1 cellular context compared by ENCODE assay signal in the genomic region with DNA sequence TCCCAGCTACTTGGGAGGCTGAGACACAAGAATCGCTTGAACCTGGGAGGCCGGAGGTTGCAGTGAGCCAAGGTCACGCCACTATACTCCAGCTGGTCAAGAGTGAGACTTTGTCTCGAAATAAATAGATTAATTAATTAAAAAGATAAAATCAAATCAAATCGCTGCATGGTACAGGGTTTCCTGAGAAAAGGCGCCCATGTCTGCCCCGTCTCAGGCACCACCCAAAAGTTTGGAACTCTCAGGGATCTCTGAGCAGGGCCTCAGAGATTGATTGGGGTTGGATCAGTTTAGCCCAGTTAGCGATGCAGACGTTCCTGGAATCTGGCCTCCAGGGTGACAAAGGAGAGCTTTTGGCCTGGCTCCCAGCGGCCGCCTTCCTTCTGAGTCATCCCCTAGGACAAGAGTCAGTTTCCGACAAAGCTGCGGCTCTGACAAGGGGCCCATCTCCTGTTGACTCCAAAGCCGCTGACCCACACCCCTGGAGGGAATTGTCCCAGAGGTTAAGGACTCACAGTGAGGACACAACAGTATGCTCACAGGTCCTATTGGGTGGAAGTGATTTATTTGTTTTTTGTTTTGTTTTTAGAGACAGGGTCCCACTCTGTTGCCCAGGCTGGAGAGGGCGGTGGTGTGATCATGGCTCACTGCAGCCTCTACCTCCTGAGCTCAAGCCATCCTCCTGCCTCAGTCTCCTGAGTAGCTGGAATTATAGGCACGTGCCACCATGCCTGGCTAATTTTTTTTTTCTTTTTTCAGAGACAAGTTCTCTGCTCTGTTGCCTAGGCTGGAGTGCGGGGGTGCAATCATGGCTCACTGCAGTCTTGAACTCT.
TF ChIP-seq lines count a peak whose summit lies in the region.

No MANE protein-coding gene starts in this region.

TF ChIP-seq in K562, 482 proteins besides CTCF, POLR2A, EP300 and RAD21 (continued from another document and continues in another):
- TF ChIP-seq, protein P1, sequence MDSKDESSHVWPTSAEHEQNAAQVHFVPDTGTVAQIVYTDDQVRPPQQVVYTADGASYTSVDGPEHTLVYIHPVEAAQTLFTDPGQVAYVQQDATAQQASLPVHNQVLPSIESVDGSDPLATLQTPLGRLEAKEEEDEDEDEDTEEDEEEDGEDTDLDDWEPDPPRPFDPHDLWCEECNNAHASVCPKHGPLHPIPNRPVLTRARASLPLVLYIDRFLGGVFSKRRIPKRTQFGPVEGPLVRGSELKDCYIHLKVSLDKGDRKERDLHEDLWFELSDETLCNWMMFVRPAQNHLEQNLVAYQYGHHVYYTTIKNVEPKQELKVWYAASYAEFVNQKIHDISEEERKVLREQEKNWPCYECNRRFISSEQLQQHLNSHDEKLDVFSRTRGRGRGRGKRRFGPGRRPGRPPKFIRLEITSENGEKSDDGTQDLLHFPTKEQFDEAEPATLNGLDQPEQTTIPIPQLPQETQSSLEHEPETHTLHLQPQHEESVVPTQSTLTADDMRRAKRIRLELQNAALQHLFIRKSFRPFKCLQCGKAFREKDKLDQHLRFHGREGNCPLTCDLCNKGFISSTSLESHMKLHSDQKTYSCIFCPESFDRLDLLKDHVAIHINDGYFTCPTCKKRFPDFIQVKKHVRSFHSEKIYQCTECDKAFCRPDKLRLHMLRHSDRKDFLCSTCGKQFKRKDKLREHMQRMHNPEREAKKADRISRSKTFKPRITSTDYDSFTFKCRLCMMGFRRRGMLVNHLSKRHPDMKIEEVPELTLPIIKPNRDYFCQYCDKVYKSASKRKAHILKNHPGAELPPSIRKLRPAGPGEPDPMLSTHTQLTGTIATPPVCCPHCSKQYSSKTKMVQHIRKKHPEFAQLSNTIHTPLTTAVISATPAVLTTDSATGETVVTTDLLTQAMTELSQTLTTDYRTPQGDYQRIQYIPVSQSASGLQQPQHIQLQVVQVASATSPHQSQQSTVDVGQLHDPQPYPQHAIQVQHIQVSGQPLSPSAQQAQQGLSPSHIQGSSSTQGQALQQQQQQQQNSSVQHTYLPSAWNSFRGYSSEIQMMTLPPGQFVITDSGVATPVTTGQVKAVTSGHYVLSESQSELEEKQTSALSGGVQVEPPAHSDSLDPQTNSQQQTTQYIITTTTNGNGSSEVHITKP (IDR thresholded peaks at IDR 0.05; ENCODE audit: partially characterized antibody) = no peak
- no peak for TF ChIP-seq PCBP2 (IDR thresholded peaks at IDR 0.05; ENCODE audit: low read depth, low read length, poor library complexity, severe bottlenecking)
- TF ChIP-seq NBN (IDR thresholded peaks at IDR 0.05; ENCODE audit: low read depth) = no peak
- no peak for TF ChIP-seq ZNF3 (CRISPR knock-in tag; IDR thresholded peaks at IDR 0.05)
- no peak for TF ChIP-seq GATAD2A (IDR thresholded peaks at IDR 0.05)
- TF ChIP-seq KDM4B (IDR thresholded peaks at IDR 0.05; ENCODE audit: borderline replicate concordance in 2 of 2, low read depth in 1 of 2) = no peak
- TF ChIP-seq, protein P2, sequence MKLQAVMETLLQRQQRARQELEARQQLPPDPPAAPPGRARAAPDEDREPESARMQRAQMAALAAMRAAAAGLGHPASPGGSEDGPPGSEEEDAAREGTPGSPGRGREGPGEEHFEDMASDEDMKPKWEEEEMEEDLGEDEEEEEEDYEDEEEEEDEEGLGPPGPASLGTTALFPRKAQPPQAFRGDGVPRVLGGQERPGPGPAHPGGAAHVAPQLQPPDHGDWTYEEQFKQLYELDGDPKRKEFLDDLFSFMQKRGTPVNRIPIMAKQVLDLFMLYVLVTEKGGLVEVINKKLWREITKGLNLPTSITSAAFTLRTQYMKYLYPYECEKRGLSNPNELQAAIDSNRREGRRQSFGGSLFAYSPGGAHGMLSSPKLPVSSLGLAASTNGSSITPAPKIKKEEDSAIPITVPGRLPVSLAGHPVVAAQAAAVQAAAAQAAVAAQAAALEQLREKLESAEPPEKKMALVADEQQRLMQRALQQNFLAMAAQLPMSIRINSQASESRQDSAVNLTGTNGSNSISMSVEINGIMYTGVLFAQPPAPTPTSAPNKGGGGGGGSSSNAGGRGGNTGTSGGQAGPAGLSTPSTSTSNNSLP (IDR thresholded peaks at IDR 0.05; ENCODE audit: borderline replicate concordance, low read depth, low read length) = peak; percentile 60; the same call in 1 of the 2 replicates
- TF ChIP-seq, protein P3, sequence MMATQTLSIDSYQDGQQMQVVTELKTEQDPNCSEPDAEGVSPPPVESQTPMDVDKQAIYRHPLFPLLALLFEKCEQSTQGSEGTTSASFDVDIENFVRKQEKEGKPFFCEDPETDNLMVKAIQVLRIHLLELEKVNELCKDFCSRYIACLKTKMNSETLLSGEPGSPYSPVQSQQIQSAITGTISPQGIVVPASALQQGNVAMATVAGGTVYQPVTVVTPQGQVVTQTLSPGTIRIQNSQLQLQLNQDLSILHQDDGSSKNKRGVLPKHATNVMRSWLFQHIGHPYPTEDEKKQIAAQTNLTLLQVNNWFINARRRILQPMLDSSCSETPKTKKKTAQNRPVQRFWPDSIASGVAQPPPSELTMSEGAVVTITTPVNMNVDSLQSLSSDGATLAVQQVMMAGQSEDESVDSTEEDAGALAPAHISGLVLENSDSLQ (IDR thresholded peaks at IDR 0.05) = peak; percentile 58
- TF ChIP-seq ESRRA (IDR thresholded peaks at IDR 0.05; ENCODE audit: borderline replicate concordance, low read depth) = no peak; the same call in 1 of the 2 replicates
- TF ChIP-seq ZNF217 (CRISPR knock-in tag; IDR thresholded peaks at IDR 0.05) = no peak
- TF ChIP-seq BCOR (IDR thresholded peaks at IDR 0.05) = 0 out of 2 replicates have a peak, but pooled peaks have one; percentile 37
- TF ChIP-seq HDAC2 (IDR thresholded peaks at IDR 0.05) = no peak; the same call in 1 of the 2 replicates
- peak; percentile 76 for TF ChIP-seq CXXC5 (CRISPR knock-in tag; IDR thresholded peaks at IDR 0.05)
- no peak for TF ChIP-seq TCFL5 (CRISPR knock-in tag; conservative IDR thresholded peaks at IDR 0.05)
- TF ChIP-seq, protein P4, sequence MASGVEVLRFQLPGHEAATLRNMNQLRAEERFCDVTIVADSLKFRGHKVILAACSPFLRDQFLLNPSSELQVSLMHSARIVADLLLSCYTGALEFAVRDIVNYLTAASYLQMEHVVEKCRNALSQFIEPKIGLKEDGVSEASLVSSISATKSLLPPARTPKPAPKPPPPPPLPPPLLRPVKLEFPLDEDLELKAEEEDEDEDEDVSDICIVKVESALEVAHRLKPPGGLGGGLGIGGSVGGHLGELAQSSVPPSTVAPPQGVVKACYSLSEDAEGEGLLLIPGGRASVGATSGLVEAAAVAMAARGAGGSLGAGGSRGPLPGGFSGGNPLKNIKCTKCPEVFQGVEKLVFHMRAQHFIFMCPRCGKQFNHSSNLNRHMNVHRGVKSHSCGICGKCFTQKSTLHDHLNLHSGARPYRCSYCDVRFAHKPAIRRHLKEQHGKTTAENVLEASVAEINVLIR (CRISPR knock-in tag; IDR thresholded peaks at IDR 0.05) = no peak
- TF ChIP-seq, protein P5, sequence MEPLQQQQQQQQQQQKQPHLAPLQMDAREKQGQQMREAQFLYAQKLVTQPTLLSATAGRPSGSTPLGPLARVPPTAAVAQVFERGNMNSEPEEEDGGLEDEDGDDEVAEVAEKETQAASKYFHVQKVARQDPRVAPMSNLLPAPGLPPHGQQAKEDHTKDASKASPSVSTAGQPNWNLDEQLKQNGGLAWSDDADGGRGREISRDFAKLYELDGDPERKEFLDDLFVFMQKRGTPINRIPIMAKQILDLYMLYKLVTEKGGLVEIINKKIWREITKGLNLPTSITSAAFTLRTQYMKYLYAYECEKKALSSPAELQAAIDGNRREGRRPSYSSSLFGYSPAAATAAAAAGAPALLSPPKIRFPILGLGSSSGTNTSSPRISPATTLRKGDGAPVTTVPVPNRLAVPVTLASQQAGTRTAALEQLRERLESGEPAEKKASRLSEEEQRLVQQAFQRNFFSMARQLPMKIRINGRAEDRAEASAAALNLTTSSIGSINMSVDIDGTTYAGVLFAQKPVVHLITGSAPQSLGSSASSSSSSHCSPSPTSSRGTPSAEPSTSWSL (CRISPR knock-in tag; IDR thresholded peaks at IDR 0.05; ENCODE audit: borderline replicate concordance) = no peak
- TF ChIP-seq, protein P6, sequence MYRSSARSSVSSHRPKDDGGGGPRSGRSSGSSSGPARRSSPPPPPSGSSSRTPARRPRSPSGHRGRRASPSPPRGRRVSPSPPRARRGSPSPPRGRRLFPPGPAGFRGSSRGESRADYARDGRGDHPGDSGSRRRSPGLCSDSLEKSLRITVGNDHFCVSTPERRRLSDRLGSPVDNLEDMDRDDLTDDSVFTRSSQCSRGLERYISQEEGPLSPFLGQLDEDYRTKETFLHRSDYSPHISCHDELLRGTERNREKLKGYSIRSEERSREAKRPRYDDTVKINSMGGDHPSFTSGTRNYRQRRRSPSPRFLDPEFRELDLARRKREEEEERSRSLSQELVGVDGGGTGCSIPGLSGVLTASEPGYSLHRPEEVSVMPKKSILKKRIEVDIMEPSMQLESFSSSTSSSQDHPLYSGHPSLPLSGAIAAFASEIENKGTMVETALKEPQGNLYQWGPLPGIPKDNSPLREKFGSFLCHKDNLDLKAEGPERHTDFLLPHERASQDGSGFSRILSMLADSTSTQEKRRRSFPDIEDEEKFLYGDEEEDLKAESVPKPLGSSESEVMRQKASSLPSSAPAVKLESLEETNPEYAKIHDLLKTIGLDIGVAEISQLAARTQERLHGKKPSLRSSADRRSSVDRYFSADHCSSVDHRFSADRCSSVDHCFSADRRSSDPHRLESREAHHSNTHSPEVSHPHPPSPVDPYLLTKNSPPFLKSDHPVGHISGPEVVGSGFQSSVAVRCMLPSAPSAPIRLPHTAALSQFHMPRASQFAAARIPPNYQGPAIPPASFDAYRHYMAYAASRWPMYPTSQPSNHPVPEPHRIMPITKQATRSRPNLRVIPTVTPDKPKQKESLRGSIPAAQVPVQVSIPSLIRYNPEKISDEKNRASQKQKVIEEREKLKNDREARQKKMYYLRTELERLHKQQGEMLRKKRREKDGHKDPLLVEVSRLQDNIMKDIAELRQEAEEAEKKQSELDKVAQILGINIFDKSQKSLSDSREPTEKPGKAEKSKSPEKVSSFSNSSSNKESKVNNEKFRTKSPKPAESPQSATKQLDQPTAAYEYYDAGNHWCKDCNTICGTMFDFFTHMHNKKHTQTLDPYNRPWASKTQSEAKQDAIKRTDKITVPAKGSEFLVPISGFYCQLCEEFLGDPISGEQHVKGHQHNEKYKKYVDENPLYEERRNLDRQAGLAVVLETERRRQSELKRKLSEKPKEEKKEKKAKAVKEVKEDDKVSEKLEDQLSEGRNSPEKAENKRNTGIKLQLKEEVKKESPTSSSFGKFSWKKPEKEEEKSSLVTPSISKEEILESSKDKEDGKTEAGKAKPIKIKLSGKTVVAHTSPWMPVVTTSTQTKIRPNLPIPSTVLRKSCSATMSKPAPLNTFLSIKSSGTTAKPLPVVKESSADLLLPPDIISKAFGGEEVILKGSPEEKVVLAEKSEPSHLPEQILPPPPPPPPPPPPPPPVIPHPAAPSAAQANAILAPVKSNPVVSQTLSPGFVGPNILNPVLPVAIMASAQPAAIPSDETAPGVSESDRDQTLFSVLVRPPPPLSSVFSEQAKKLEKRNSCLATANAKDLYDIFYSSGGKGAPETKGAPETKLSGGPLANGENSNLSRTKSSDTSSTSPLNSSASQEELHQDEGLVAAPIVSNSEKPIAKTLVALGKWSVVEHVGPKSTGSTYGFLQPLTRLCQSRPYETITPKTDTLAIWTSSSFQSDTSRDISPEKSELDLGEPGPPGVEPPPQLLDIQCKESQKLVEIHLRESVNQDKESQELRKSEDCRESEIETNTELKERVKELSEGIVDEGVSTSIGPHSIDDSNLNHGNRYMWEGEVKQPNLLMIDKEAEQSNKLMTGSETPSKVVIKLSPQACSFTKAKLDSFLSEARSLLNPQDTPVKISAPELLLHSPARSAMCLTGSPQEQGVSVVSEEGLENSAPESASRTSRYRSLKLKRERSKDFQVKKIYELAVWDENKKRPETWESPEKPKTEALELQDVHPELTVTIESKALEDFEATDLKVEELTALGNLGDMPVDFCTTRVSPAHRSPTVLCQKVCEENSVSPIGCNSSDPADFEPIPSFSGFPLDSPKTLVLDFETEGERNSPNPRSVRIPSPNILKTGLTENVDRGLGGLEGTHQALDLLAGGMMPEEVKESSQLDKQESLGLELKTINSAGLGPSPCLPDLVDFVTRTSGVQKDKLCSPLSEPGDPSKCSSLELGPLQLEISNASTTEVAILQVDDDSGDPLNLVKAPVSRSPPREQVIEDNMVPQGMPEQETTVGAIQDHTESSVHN (IDR thresholded peaks at IDR 0.05; ENCODE audit: borderline replicate concordance in 1 of 2, low read depth in 1 of 2) = no peak
- no peak for TF ChIP-seq TOE1 (IDR thresholded peaks at IDR 0.05; ENCODE audit: borderline replicate concordance)
- no peak for TF ChIP-seq TOE1 (CRISPR knock-in tag; IDR thresholded peaks at IDR 0.05; ENCODE audit: borderline replicate concordance, low read depth)
- no peak for TF ChIP-seq XRCC3 (IDR thresholded peaks at IDR 0.05)
- no peak for TF ChIP-seq PML (IDR thresholded peaks at IDR 0.05; ENCODE audit: low read length)
- no peak for TF ChIP-seq TGIF2 (CRISPR knock-in tag; IDR thresholded peaks at IDR 0.05)
- TF ChIP-seq, protein P7, sequence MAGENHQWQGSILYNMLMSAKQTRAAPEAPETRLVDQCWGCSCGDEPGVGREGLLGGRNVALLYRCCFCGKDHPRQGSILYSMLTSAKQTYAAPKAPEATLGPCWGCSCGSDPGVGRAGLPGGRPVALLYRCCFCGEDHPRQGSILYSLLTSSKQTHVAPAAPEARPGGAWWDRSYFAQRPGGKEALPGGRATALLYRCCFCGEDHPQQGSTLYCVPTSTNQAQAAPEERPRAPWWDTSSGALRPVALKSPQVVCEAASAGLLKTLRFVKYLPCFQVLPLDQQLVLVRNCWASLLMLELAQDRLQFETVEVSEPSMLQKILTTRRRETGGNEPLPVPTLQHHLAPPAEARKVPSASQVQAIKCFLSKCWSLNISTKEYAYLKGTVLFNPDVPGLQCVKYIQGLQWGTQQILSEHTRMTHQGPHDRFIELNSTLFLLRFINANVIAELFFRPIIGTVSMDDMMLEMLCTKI (IDR thresholded peaks at IDR 0.05; ENCODE audit: partially characterized antibody) = no peak
- peak; percentile 53; the same call in 1 of the 2 replicates for TF ChIP-seq OTX1 (CRISPR knock-in tag; IDR thresholded peaks at IDR 0.05)
- TF ChIP-seq ZNF766 (CRISPR knock-in tag; conservative IDR thresholded peaks at IDR 0.05) = no peak
- no peak for TF ChIP-seq MED1 (CRISPR knock-in tag; IDR thresholded peaks at IDR 0.05; ENCODE audit: borderline replicate concordance)
- TF ChIP-seq BMI1 (IDR thresholded peaks at IDR 0.05; ENCODE audit: low read length) = no peak
- TF ChIP-seq PYGO2 (tag; IDR thresholded peaks at IDR 0.05) = no peak
- TF ChIP-seq YBX1 (IDR thresholded peaks at IDR 0.05) = no peak
- no peak for TF ChIP-seq HNRNPL (IDR thresholded peaks at IDR 0.05; ENCODE audit: low read depth, low read length)
- no peak for TF ChIP-seq SMAD4 (CRISPR knock-in tag; conservative IDR thresholded peaks at IDR 0.05)
- no peak for TF ChIP-seq ESRRB (CRISPR knock-in tag; IDR thresholded peaks at IDR 0.05; ENCODE audit: borderline replicate concordance)
- peak; percentile 5; the same call in 1 of the 2 replicates for TF ChIP-seq CREM (IDR thresholded peaks at IDR 0.05; ENCODE audit: low read depth)
- TF ChIP-seq ARID2 (IDR thresholded peaks at IDR 0.05) = no peak
- no peak for TF ChIP-seq NR4A1 (CRISPR knock-in tag; IDR thresholded peaks at IDR 0.05)
- TF ChIP-seq NR4A1 (tag; IDR thresholded peaks at IDR 0.05) = no peak
- TF ChIP-seq TCF3 (CRISPR knock-in tag; IDR thresholded peaks at IDR 0.05) = peak; percentile 40; the same call in 1 of the 2 replicates
- TF ChIP-seq ZNF589 (CRISPR knock-in tag; IDR thresholded peaks at IDR 0.05; ENCODE audit: low read depth) = peak; percentile 67; the same call in 1 of the 2 replicates
- TF ChIP-seq, protein P8, sequence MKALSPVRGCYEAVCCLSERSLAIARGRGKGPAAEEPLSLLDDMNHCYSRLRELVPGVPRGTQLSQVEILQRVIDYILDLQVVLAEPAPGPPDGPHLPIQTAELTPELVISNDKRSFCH (CRISPR knock-in tag; IDR thresholded peaks at IDR 0.05) = no peak
- TF ChIP-seq, protein P8 (tag; IDR thresholded peaks at IDR 0.05) = no peak
